In genomic region chr20:26057135-26057752, GRCh38 we compare ENCODE assay signal across 7 cellular contexts.
DNase-seq lines count a peak whose midpoint lies in the region; ATAC-seq and TF ChIP-seq lines count a peak whose summit lies in the region.
"Not testable (repeated sequence)": the region's sequence is repeated elsewhere in the genome, so short reads cannot be mapped to it uniquely, and the experiment has no call there.

No MANE protein-coding gene starts in this region.

- not testable (repeated sequence) for H2AFZ ChIP-seq in HCT116 (ENCODE audit: low read depth, low read length, poor library complexity, severe bottlenecking)

- H3K4me1 Mint-ChIP-seq in WTC11, memory B cell: not testable (repeated sequence)

- CTCF ChIA-PET in HCT116 (lab: Charles Lee); WTC11 (lab: Charles Lee): not testable (repeated sequence)

- not testable (repeated sequence) for H3K27me3 Mint-ChIP-seq in WTC11 (ENCODE audit: low read depth); memory B cell

- TF ChIP-seq CTCF in HCT116 (IDR thresholded peaks at IDR 0.05 in 2 of 3, conservative IDR thresholded peaks at IDR 0.05 in 1 of 3; ENCODE audit: borderline replicate concordance in 1 of 3, insufficient read depth in 1 of 3, low read depth in 2 of 3, low read length in 2 of 3); WTC11 (IDR thresholded peaks at IDR 0.05); body of pancreas (IDR thresholded peaks at IDR 0.05): not testable (repeated sequence)

- peak; percentile 69 for ATAC-seq in HCT116
- ATAC-seq in WTC11: peak; percentile 67
- ATAC-seq in body of pancreas: peak; percentile 30
- peak; percentile 81 for ATAC-seq in Right ventricle myocardium superior (ENCODE audit: poor library complexity)
- ATAC-seq in left colon: peak; percentile 22
- peak; percentile 24 for ATAC-seq in memory B cell (ENCODE audit: low read depth)
- ATAC-seq in sciatic nerve: peak; percentile 72

- not testable (repeated sequence) for H3K27me3 ChIP-seq in HCT116 (ENCODE audit: insufficient read depth, low read length); body of pancreas

- H3K4me1 ChIP-seq in HCT116 (ENCODE audit: control insufficient read depth in 1 of 2, insufficient read depth in 2 of 2, low read length in 2 of 2); body of pancreas: not testable (repeated sequence)

- not testable (repeated sequence) for H3K4me3 Mint-ChIP-seq in WTC11, memory B cell

- POLR2A ChIA-PET in HCT116 (lab: Charles Lee); WTC11 (lab: Charles Lee): not testable (repeated sequence)

- H3K9me3 ChIP-seq in HCT116 (ENCODE audit: control insufficient read depth in 1 of 2, insufficient read depth in 1 of 2, low read depth in 1 of 2, low read length in 2 of 2); body of pancreas: not testable (repeated sequence)

- not testable (repeated sequence) for H3K9ac ChIP-seq in HCT116 (ENCODE audit: low read length)

- not testable (repeated sequence) for H4K20me1 ChIP-seq in HCT116 (ENCODE audit: insufficient read depth)

- RAD21 ChIA-PET in HCT116 (lab: Charles Lee; ENCODE audit: low non-redundant PET in 1 of 2, low total read pairs in 2 of 2, uncharacterized antibody in 2 of 2, unreplicated experiment in 2 of 2): not testable (repeated sequence)

- H3K27ac ChIP-seq in HCT116 (ENCODE audit: low read depth, low read length); body of pancreas: not testable (repeated sequence)

- not testable (repeated sequence) for DNase-seq in HCT116 (ENCODE audit: low read depth, low spot score); WTC11 (ENCODE audit: low spot score); body of pancreas; Right ventricle myocardium superior; left colon; memory B cell (ENCODE audit: low spot score in 2 of 2); sciatic nerve (ENCODE audit: low spot score)

- not testable (repeated sequence) for H3K79me2 ChIP-seq in HCT116 (ENCODE audit: insufficient read depth, low read length)

- H3K9me3 Mint-ChIP-seq in WTC11, memory B cell: not testable (repeated sequence)

- not testable (repeated sequence) for H3K9me2 ChIP-seq in HCT116 (ENCODE audit: insufficient read depth)

- no CpG with 5 or more reads among the region's 41 CpGs for WGBS in body of pancreas, 2 donors

- not testable (repeated sequence) for H3K27ac Mint-ChIP-seq in WTC11, memory B cell

- not testable (repeated sequence) for H3K4me3 ChIP-seq in HCT116 (replicated peaks in 1 of 2; ENCODE audit: low read depth in 1 of 2, low read length in 2 of 2); body of pancreas

- TF ChIP-seq RAD21 in HCT116 (IDR thresholded peaks at IDR 0.05; ENCODE audit: low read depth): not testable (repeated sequence)

- not testable (repeated sequence) for H3K36me3 ChIP-seq in HCT116 (ENCODE audit: control insufficient read depth in 1 of 2, insufficient read depth in 2 of 2, low read length in 2 of 2); body of pancreas (replicated peaks in 1 of 2; ENCODE audit: insufficient read depth in 1 of 2, low read depth in 2 of 2)

- not testable (repeated sequence) for H3K36me3 Mint-ChIP-seq in WTC11, memory B cell

- BruUV-seq in HCT116 (replicated peaks; lab: Mats Ljungman, UMichigan): not testable (repeated sequence)

- not testable (repeated sequence) for TF ChIP-seq POLR2A in HCT116 (IDR thresholded peaks at IDR 0.05; ENCODE audit: borderline replicate concordance, extremely low read depth, insufficient read depth, insufficient read length); body of pancreas (IDR thresholded peaks at IDR 0.05)

- intact Hi-C loops in HCT116 (cut with micrococcal nuclease); body of pancreas (cut with DNase I); Right ventricle myocardium superior (cut with DNase I); left colon (cut with DNase I, micrococcal nuclease); sciatic nerve (cut with DNase I): not testable (repeated sequence)

- not testable (repeated sequence) for H3K4me2 ChIP-seq in HCT116 (ENCODE audit: low read length)

Comparison
In these comparisons a context has a peak if more than half of its experiments do, and no peak if none do; other contexts are left out.
1. ATAC-seq: peak in every context shown above with its lines; median percentile 81 in Right ventricle myocardium superior; 72 in sciatic nerve; 69 in HCT116; 67 in WTC11; 30 in body of pancreas; 24 in memory B cell; 22 in left colon.